ENCODE assay signal across 23 cellular contexts in genomic region chr5:179079165-179079987, GRCh38.
"Had no signal": no experiment of that assay in that cellular context is flagged by ENCODE, and none has a peak within 500 bp of the region (broad histone marks: within the 10 kb centered on the region; RNA-seq: fewer than 3 reads in every experiment).

No MANE protein-coding gene starts in this region.

- H3K4me3 ChIP-seq: esophagus muscularis mucosa, gastroesophageal sphincter, heart left ventricle, tibial artery had no signal

- H3K4me1 Mint-ChIP-seq: activated B cell treated with CpG ODN at 0.5 μM for 24 hours; activated CD4-positive, alpha-beta memory T cell treated with anti-CD3 and anti-CD28 coated beads, Interleukin-2, amount 10 ng/mL, durations not matched to agents 7 days and 5 days; activated CD8-positive, alpha-beta memory T cell treated with anti-CD3 and anti-CD28 coated beads, Interleukin-2, amount 10 ng/mL, durations not matched to agents 7 days and 5 days; activated naive CD8-positive, alpha-beta T cell treated with anti-CD3 and anti-CD28 coated beads for 36 hours; brain; immature natural killer cell; natural killer cell; T-cell had no signal

- H3K79me2 ChIP-seq: parathyroid adenoma had no signal

- H3K4me1 ChIP-seq: esophagus muscularis mucosa, gastroesophageal sphincter, heart left ventricle, parathyroid adenoma, spleen, tibial artery had no signal

- H3K36me3 ChIP-seq: neutrophil had no signal

- ATAC-seq: activated CD8-positive, alpha-beta memory T cell treated with anti-CD3 and anti-CD28 coated beads, Interleukin-2, amount 10 ng/mL, durations not matched to agents 7 days and 5 days; gastroesophageal sphincter; heart left ventricle; left ventricle myocardium superior; natural killer cell; T-cell had no signal

- DNase-seq: activated B cell treated with CpG ODN at 0.5 μM for 24 hours; activated CD4-positive, alpha-beta memory T cell treated with anti-CD3 and anti-CD28 coated beads, Interleukin-2, amount 10 ng/mL, durations not matched to agents 7 days and 5 days; activated CD4-positive, alpha-beta T cell treated with anti-CD3 and anti-CD28 coated beads for 4 hours; activated CD8-positive, alpha-beta memory T cell treated with anti-CD3 and anti-CD28 coated beads, Interleukin-2, amount 10 ng/mL, durations not matched to agents 7 days and 5 days; activated naive CD8-positive, alpha-beta T cell treated with anti-CD3 and anti-CD28 coated beads for 36 hours; amygdala; cerebellar nuclear complex; effector CD4-positive, alpha-beta T cell; heart left ventricle; immature natural killer cell; left ventricle myocardium superior; natural killer cell; spleen; stimulated activated naive CD4-positive, alpha-beta T cell; T-cell; tibial artery had no signal

- H3K4me3 Mint-ChIP-seq: activated B cell treated with CpG ODN at 0.5 μM for 24 hours; activated CD4-positive, alpha-beta memory T cell treated with anti-CD3 and anti-CD28 coated beads, Interleukin-2, amount 10 ng/mL, durations not matched to agents 7 days and 5 days; activated CD8-positive, alpha-beta memory T cell treated with anti-CD3 and anti-CD28 coated beads, Interleukin-2, amount 10 ng/mL, durations not matched to agents 7 days and 5 days; activated naive CD8-positive, alpha-beta T cell treated with anti-CD3 and anti-CD28 coated beads for 36 hours; brain; immature natural killer cell; natural killer cell had no signal

- H3K27ac ChIP-seq: esophagus muscularis mucosa, gastroesophageal sphincter, heart left ventricle, neutrophil, parathyroid adenoma, spleen, tibial artery had no signal

- FAIRE-seq: endothelial cell of umbilical vein, urothelium cell line had no signal

- H2AFZ ChIP-seq: parathyroid adenoma had no signal

- H3K9ac ChIP-seq: parathyroid adenoma had no signal

- H3K27me3 Mint-ChIP-seq: activated B cell treated with CpG ODN at 0.5 μM for 24 hours; activated CD4-positive, alpha-beta memory T cell treated with anti-CD3 and anti-CD28 coated beads, Interleukin-2, amount 10 ng/mL, durations not matched to agents 7 days and 5 days; activated CD8-positive, alpha-beta memory T cell treated with anti-CD3 and anti-CD28 coated beads, Interleukin-2, amount 10 ng/mL, durations not matched to agents 7 days and 5 days; activated naive CD8-positive, alpha-beta T cell treated with anti-CD3 and anti-CD28 coated beads for 36 hours; brain; T-cell had no signal

- H3K27ac Mint-ChIP-seq: activated B cell treated with CpG ODN at 0.5 μM for 24 hours; activated CD4-positive, alpha-beta memory T cell treated with anti-CD3 and anti-CD28 coated beads, Interleukin-2, amount 10 ng/mL, durations not matched to agents 7 days and 5 days; activated CD8-positive, alpha-beta memory T cell treated with anti-CD3 and anti-CD28 coated beads, Interleukin-2, amount 10 ng/mL, durations not matched to agents 7 days and 5 days; activated naive CD8-positive, alpha-beta T cell treated with anti-CD3 and anti-CD28 coated beads for 36 hours; brain; immature natural killer cell; natural killer cell; T-cell had no signal

- H3K27me3 ChIP-seq: esophagus muscularis mucosa, gastroesophageal sphincter, heart left ventricle, neutrophil, spleen, tibial artery had no signal
